Comparison of ENCODE assay signal across 1 cellular context in genomic region chr11:62671604-62672528, GRCh38.
TF ChIP-seq lines count a peak whose summit lies in the region.

Gene LBHD1 (minus strand): TSS chr11:62672267. CDS start chr11:62670031, 2,236 bp downstream.
A gene with protein sequence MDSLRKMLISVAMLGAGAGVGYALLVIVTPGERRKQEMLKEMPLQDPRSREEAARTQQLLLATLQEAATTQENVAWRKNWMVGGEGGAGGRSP (plus strand): TSS chr11:62671673. CDS start chr11:62671746, 73 bp downstream.

TF ChIP-seq in K562, 482 proteins besides CTCF, POLR2A, EP300 and RAD21 (continued from another document and continues in another):
- TF ChIP-seq ZNF592 (IDR thresholded peaks at IDR 0.05) (no peak), HDAC8 (tag; IDR thresholded peaks at IDR 0.05) (no peak), ZNF354B (CRISPR knock-in tag; IDR thresholded peaks at IDR 0.05) (no peak), ZFP30 (CRISPR knock-in tag; IDR thresholded peaks at IDR 0.05; ENCODE audit: borderline replicate concordance) (no peak), FOXM1 (IDR thresholded peaks at IDR 0.05; ENCODE audit: low read depth) (no peak), FOXM1 (CRISPR knock-in tag; IDR thresholded peaks at IDR 0.05; ENCODE audit: low read depth) (peak; percentile 88; the same call in 1 of the 2 replicates), CCAR2 (IDR thresholded peaks at IDR 0.05; ENCODE audit: low read depth, low read length) (no peak), ZNF57 (CRISPR knock-in tag; IDR thresholded peaks at IDR 0.05) (0 out of 2 replicates have a peak, but pooled peaks have one; percentile 5), SP2 (IDR thresholded peaks at IDR 0.05; ENCODE audit: extremely low read depth, low read depth, low read length, poor library complexity, severe bottlenecking) (peak; percentile 97), PHB (CRISPR knock-in tag; IDR thresholded peaks at IDR 0.05) (0 out of 2 replicates have a peak, but pooled peaks have one; percentile 9), HDAC1 (IDR thresholded peaks at IDR 0.05) (peak in 1 of 2 experiments; percentile 53; a peak in 2 of 4 replicates), NKRF (IDR thresholded peaks at IDR 0.05; ENCODE audit: borderline replicate concordance) (0 out of 2 replicates have a peak, but pooled peaks have one; percentile 7), NR2C1 (IDR thresholded peaks at IDR 0.05) (peak; percentile 83), NR2C1 (tag; IDR thresholded peaks at IDR 0.05) (peak; percentile 63), NRF1 (conservative IDR thresholded peaks at IDR 0.05 in 1 of 2, IDR thresholded peaks at IDR 0.05 in 1 of 2) (peak; percentile 75 to 76), ZNF395 (CRISPR knock-in tag; IDR thresholded peaks at IDR 0.05) (no peak; the same call in 1 of the 2 replicates), CTBP1 (IDR thresholded peaks at IDR 0.05; ENCODE audit: borderline replicate concordance) (peak; percentile 65; the same call in 1 of the 2 replicates), GTF2E2 (tag; IDR thresholded peaks at IDR 0.05) (0 out of 2 replicates have a peak, but pooled peaks have one; percentile 80), BCOR (IDR thresholded peaks at IDR 0.05) (peak; percentile 41; the same call in 1 of the 2 replicates), ZNF146 (CRISPR knock-in tag; IDR thresholded peaks at IDR 0.05; ENCODE audit: unreplicated experiment) (no peak), ZKSCAN8 (CRISPR knock-in tag; IDR thresholded peaks at IDR 0.05) (no peak), MEIS2 (IDR thresholded peaks at IDR 0.05; ENCODE audit: partially characterized antibody) (no peak), OTX1 (CRISPR knock-in tag; IDR thresholded peaks at IDR 0.05) (peak; percentile 50; the same call in 1 of the 2 replicates), MCM2 (IDR thresholded peaks at IDR 0.05; ENCODE audit: low read depth) (no peak), ZNF41 (CRISPR knock-in tag; conservative IDR thresholded peaks at IDR 0.05) (no peak), PTTG1 (tag; IDR thresholded peaks at IDR 0.05; ENCODE audit: low read depth) (no peak), MTA2 (IDR thresholded peaks at IDR 0.05; ENCODE audit: low read depth) (no peak), TRIM25 (IDR thresholded peaks at IDR 0.05; ENCODE audit: borderline replicate concordance) (0 out of 2 replicates have a peak, but pooled peaks have one; percentile 13), MITF (IDR thresholded peaks at IDR 0.05) (0 out of 2 replicates have a peak, but pooled peaks have one; percentile 12), E2F4 (CRISPR knock-in tag; IDR thresholded peaks at IDR 0.05; ENCODE audit: low read depth) (peak; percentile 44; the same call in 1 of the 2 replicates), TFAP4 (CRISPR knock-in tag; IDR thresholded peaks at IDR 0.05; ENCODE audit: borderline replicate concordance) (peak; percentile 37; the same call in 1 of the 2 replicates), GMEB1 (CRISPR knock-in tag; IDR thresholded peaks at IDR 0.05) (peak; percentile 4; the same call in 1 of the 2 replicates), CGGBP1 (CRISPR knock-in tag; IDR thresholded peaks at IDR 0.05) (0 out of 2 replicates have a peak, but pooled peaks have one; percentile 13), U2AF1 (optimal IDR thresholded peaks at IDR 0.05; ENCODE audit: low read depth, low read length) (no peak), LEF1 (IDR thresholded peaks at IDR 0.05) (peak; percentile 36; the same call in 1 of the 2 replicates), NR3C1 (CRISPR knock-in tag; IDR thresholded peaks at IDR 0.05) (no peak), CEBPG (CRISPR knock-in tag; IDR thresholded peaks at IDR 0.05) (peak; percentile 24; the same call in 1 of the 2 replicates), CEBPG (tag; conservative IDR thresholded peaks at IDR 0.05 in 1 of 2, IDR thresholded peaks at IDR 0.05 in 1 of 2) (no peak)
- TF ChIP-seq, protein P1, sequence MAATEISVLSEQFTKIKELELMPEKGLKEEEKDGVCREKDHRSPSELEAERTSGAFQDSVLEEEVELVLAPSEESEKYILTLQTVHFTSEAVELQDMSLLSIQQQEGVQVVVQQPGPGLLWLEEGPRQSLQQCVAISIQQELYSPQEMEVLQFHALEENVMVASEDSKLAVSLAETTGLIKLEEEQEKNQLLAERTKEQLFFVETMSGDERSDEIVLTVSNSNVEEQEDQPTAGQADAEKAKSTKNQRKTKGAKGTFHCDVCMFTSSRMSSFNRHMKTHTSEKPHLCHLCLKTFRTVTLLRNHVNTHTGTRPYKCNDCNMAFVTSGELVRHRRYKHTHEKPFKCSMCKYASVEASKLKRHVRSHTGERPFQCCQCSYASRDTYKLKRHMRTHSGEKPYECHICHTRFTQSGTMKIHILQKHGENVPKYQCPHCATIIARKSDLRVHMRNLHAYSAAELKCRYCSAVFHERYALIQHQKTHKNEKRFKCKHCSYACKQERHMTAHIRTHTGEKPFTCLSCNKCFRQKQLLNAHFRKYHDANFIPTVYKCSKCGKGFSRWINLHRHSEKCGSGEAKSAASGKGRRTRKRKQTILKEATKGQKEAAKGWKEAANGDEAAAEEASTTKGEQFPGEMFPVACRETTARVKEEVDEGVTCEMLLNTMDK (IDR thresholded peaks at IDR 0.05; ENCODE audit: borderline replicate concordance, insufficient read depth, low read depth, low read length, poor library complexity, severe bottlenecking): no peak
- TF ChIP-seq, protein P2, sequence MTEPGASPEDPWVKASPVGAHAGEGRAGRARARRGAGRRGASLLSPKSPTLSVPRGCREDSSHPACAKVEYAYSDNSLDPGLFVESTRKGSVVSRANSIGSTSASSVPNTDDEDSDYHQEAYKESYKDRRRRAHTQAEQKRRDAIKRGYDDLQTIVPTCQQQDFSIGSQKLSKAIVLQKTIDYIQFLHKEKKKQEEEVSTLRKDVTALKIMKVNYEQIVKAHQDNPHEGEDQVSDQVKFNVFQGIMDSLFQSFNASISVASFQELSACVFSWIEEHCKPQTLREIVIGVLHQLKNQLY (CRISPR knock-in tag; conservative IDR thresholded peaks at IDR 0.05): no peak
- TF ChIP-seq, protein P3, sequence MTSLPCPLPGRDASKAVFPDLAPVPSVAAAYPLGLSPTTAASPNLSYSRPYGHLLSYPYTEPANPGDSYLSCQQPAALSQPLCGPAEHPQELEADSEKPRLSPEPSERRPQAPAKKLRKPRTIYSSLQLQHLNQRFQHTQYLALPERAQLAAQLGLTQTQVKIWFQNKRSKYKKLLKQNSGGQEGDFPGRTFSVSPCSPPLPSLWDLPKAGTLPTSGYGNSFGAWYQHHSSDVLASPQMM (CRISPR knock-in tag; IDR thresholded peaks at IDR 0.05): no peak
